Comparison of ENCODE assay signal across 1 cellular context in the genomic region with DNA sequence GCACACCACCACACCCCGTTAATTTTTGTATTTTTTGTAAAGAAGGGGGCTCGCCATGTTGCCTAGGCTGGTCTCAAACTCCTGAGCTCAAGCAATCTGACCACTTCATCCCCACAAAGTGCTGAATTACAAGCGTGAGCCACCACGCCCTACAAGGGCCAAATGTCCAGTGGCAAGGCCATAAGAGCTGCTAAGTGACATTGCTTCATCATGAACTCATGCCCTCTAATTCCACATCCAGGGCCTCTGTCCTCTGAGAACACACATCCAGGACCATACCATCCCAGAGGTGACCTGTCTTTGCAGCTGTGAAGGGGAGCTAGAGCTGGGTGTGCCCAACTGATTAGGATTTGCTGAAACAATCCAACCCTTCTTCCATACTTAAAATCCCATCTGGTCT.
A peak's percentile ranks its signal among the peaks of the same experiment; 100 is the strongest.
TF ChIP-seq lines count a peak whose summit lies in the region.

No MANE protein-coding gene starts in this region.

TF ChIP-seq in HepG2, 621 proteins besides CTCF, POLR2A, EP300 and RAD21:
- TF ChIP-seq ZNF615 (CRISPR knock-in tag; IDR thresholded peaks at IDR 0.05; ENCODE audit: borderline replicate concordance) (no peak), CEBPG (CRISPR knock-in tag; IDR thresholded peaks at IDR 0.05) (peak; percentile 62), CEBPB (IDR thresholded peaks at IDR 0.05; ENCODE audit: borderline replicate concordance, low read depth, low read length) (peak; percentile 90), SNRNP70 (IDR thresholded peaks at IDR 0.05; ENCODE audit: low read depth, low read length) (no peak), HNF4A (CRISPR knock-in tag; IDR thresholded peaks at IDR 0.05) (0 out of 2 replicates have a peak, but pooled peaks have one; percentile 41), TFE3 (CRISPR knock-in tag; IDR thresholded peaks at IDR 0.05) (no peak)
